ENCODE assay signal across 1 cellular context in genomic region chr2:144937899-144938298, GRCh38.
TF ChIP-seq lines count a peak whose summit lies in the region.

No MANE protein-coding gene starts in this region.

TF ChIP-seq in HCT116, 20 proteins besides CTCF, POLR2A, EP300 and RAD21 (continued from another document):
- no peak for TF ChIP-seq REST (IDR thresholded peaks at IDR 0.05; ENCODE audit: low read depth)
- TF ChIP-seq JUND (IDR thresholded peaks at IDR 0.05) = no peak
- no peak for TF ChIP-seq SIN3A (IDR thresholded peaks at IDR 0.05; ENCODE audit: low read depth)
- TF ChIP-seq SP1 (IDR thresholded peaks at IDR 0.05; ENCODE audit: low read depth) = no peak
- TF ChIP-seq ZFX (IDR thresholded peaks at IDR 0.05) = no peak
- no peak for TF ChIP-seq MAX (IDR thresholded peaks at IDR 0.05)
